In the genomic region with DNA sequence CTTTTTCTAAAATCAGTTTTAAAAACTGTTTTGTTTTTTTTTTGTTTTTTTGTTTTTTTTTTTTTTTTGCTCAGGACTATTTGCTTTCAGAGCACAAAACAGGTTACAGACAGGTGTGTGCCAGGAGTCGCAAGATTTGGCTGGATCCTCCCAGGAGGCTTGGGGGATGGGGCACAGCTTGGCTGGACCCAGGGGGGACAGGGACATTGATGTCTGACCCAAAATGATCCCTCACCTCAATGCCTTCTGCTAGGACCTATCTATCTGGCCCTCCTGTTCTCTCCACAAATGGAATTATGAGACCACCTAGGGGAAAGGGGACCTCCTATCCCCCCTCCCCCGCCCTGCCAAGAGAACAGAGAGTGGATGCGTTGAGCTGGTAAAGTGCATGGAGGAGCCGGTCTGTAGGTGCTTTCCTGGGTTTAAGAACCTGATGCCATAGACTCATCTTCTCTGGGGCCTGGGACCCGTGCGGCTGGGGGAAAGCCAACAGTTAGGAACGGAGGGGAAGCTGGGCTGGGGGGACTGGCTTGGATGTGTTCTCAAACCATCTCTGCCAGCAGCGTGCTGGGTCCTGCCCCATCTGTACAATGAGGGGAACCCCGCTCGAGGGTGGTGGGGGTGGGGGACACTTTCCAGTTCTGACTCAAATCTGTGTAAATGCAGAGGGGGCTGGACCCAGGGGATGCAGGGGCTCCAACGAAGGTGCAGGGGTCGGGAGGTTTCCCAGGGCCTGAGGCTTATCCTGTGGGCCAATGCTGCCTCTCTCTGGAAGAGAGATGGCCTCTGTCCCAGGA, we compare ENCODE assay signal across 10 cellular contexts. TPM values are rescaled to one million over a fixed set of nuclear protein-coding genes. Genes with fewer than 3 reads are reported as not detected.
A peak's percentile ranks its signal among the peaks of the same experiment; 100 is the strongest.
DNase-seq lines count a peak whose midpoint lies in the region; FAIRE-seq and TF ChIP-seq lines count a peak whose summit lies in the region.
"Had no signal": no experiment of that assay in that cellular context is flagged by ENCODE, and none has a peak within 500 bp of the region (broad histone marks: within the 10 kb centered on the region; RNA-seq: fewer than 3 reads in every experiment).

No MANE protein-coding gene starts in this region.

- no peak for FAIRE-seq in GM19239 (lab: Jason Lieb, UNC)
- FAIRE-seq: colon had no signal

- intact Hi-C loops in posterior vena cava (cut with DNase I) = no loop called here

- in situ Hi-C loops in GM18951 (cut with MboI; ENCODE audit: low sequenced_read_pairs, unreplicated experiment) = no loop called here

- peak; percentile 27 for TF ChIP-seq POLR2A in GM18951 (IDR thresholded peaks at IDR 0.05; ENCODE audit: extremely low read depth, insufficient read depth, insufficient read length)

- DNase-seq in D341Med (ENCODE audit: low spot score) = peak; percentile 15
- peak; percentile 62 for DNase-seq in activated effector memory CD4-positive, alpha-beta T cell treated with anti-CD3 and anti-CD28 coated beads, Interleukin-2, amount 50 U/mL, for 16 hours
- peak; percentile 64 for DNase-seq in posterior vena cava (ENCODE audit: low spot score)
- no peak for DNase-seq in DMS53 treated with DMSO at 0.1 percent for 48 hours (lab: John Stamatoyannopoulos, UW; ENCODE audit: unreplicated experiment)
- no peak for DNase-seq in NOMO-1 (lab: John Stamatoyannopoulos, UW; ENCODE audit: unreplicated experiment in 2 of 2)
- no peak for DNase-seq in GM19239 (ENCODE audit: insufficient read length, low spot score)
- DNase-seq: mesenchymal stem cell, MG63 had no signal

RNA-seq across cellular contexts. Expression of gene RUNX3, which starts 28.9 kb away (rescaled TPM):
- 1 to 10 TPM; 5.0 to 8.9 TPM for total RNA-seq in posterior vena cava

Comparison
In these comparisons a context has a peak if more than half of its experiments do, and no peak if none do; other contexts are left out.
1. DNase-seq: peak in D341Med (single experiment), activated effector memory CD4-positive, alpha-beta T cell treated with anti-CD3 and anti-CD28 coated beads, Interleukin-2, amount 50 U/mL, for 16 hours (single experiment) and posterior vena cava (single experiment); none in DMS53 treated with DMSO at 0.1 percent for 48 hours (single experiment), NOMO-1 (0 of 2) and GM19239 (single experiment).